In the genomic region with DNA sequence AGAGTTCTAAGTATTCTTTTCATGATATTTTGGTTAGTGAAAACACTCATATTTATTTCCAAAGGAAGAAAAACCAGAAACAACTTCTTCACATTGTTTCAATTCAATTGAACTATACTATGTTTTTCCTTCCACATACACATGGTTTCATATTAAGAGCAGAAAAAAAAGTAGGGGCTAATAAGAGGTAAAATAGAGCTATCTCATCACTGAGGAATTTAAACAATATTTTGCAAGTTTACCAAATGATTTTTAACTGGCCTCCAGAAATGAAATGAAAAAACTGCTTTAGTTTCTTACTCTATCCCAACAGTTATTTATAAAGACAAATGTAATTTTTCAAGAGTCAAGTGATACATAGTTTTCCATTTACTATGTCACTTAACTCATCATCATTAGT, we compare ENCODE assay signal across 17 cellular contexts.
DNase-seq lines count a peak whose midpoint lies in the region; ATAC-seq and TF ChIP-seq lines count a peak whose summit lies in the region.
"Had no signal": no experiment of that assay in that cellular context is flagged by ENCODE, and none has a peak within 500 bp of the region (broad histone marks: within the 10 kb centered on the region; RNA-seq: fewer than 3 reads in every experiment).

No MANE protein-coding gene starts in this region.

- no peak for TF ChIP-seq CTCF in astrocyte of the spinal cord (IDR thresholded peaks at IDR 0.05; ENCODE audit: low read depth, low read length)
- TF ChIP-seq CTCF in fibroblast of the aortic adventitia (IDR thresholded peaks at IDR 0.05; ENCODE audit: insufficient read depth, low read length): no peak

- no peak overlapping the region for H3K4me3 ChIP-seq in astrocyte of the spinal cord (ENCODE audit: low read depth, low read length)
- no peak overlapping the region for H3K4me3 ChIP-seq in fibroblast of the aortic adventitia (ENCODE audit: low read depth, low read length)
- H3K4me3 ChIP-seq: SJSA1 had no signal

- DNase-seq in EL: peak; percentile 3
- DNase-seq in astrocyte of the spinal cord (ENCODE audit: low read depth, low spot score): peak; percentile 5
- DNase-seq in fibroblast of the aortic adventitia (ENCODE audit: low read depth): peak; percentile 22
- DNase-seq in activated CD8-positive, alpha-beta memory T cell treated with anti-CD3 and anti-CD28 coated beads, Interleukin-2, amount 50 U/mL, for 48 hours: no peak
- no peak for DNase-seq in HEK293T (ENCODE audit: extremely low spot score)
- no peak for DNase-seq in AG08395 (ENCODE audit: low spot score)
- DNase-seq: ACHN, DMS53, H7, HFFc6, NCI-H1694 treated with DMSO at 0.1 percent for 48 hours, NCI-H2081 treated with DMSO at 0.1 percent for 48 hours, NCI-H2171 treated with DMSO at 0.1 percent for 48 hours, NCI-H446 had no signal

- in situ Hi-C loops in astrocyte of the spinal cord (cut with HindIII; ENCODE audit: low sequenced_read_pairs): no loop called here

- POLR2A ChIA-PET in HEK293T (lab: Yijun Ruan, JAX): no interaction called here

- ATAC-seq in HG03439 (IDR thresholded peaks at IDR 0.05; ENCODE audit: unreplicated experiment): no peak
- ATAC-seq: Right ventricle myocardium inferior had no signal

- CTCF ChIA-PET in HEK293T (lab: Yijun Ruan, JAX): no interaction called here

TF ChIP-seq in HEK293T, 16 proteins besides CTCF, POLR2A, EP300 and RAD21:
- TF ChIP-seq FOXA1 (IDR thresholded peaks at IDR 0.05): no peak
- TF ChIP-seq ELF4 (IDR thresholded peaks at IDR 0.05): no peak
- TF ChIP-seq FOXK2 (IDR thresholded peaks at IDR 0.05): no peak
- no peak for TF ChIP-seq TARDBP (IDR thresholded peaks at IDR 0.05)
- no peak for TF ChIP-seq SP1 (IDR thresholded peaks at IDR 0.05)
- TF ChIP-seq HDGF (IDR thresholded peaks at IDR 0.05; ENCODE audit: borderline replicate concordance): no peak
- TF ChIP-seq, protein P1, sequence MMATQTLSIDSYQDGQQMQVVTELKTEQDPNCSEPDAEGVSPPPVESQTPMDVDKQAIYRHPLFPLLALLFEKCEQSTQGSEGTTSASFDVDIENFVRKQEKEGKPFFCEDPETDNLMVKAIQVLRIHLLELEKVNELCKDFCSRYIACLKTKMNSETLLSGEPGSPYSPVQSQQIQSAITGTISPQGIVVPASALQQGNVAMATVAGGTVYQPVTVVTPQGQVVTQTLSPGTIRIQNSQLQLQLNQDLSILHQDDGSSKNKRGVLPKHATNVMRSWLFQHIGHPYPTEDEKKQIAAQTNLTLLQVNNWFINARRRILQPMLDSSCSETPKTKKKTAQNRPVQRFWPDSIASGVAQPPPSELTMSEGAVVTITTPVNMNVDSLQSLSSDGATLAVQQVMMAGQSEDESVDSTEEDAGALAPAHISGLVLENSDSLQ (IDR thresholded peaks at IDR 0.05): no peak
- TF ChIP-seq FOXM1 (IDR thresholded peaks at IDR 0.05; ENCODE audit: borderline replicate concordance): no peak
- TF ChIP-seq SUZ12 (IDR thresholded peaks at IDR 0.05): no peak
- TF ChIP-seq NFRKB (IDR thresholded peaks at IDR 0.05): no peak
- no peak for TF ChIP-seq LEF1 (IDR thresholded peaks at IDR 0.05; ENCODE audit: borderline replicate concordance)
- TF ChIP-seq L3MBTL2 (conservative IDR thresholded peaks at IDR 0.05): no peak
- TF ChIP-seq ZNF384 (IDR thresholded peaks at IDR 0.05): no peak
- no peak for TF ChIP-seq BHLHE40 (IDR thresholded peaks at IDR 0.05; ENCODE audit: borderline replicate concordance)
- TF ChIP-seq ARNT (IDR thresholded peaks at IDR 0.05): no peak
- TF ChIP-seq CTBP1 (IDR thresholded peaks at IDR 0.05; ENCODE audit: borderline replicate concordance): no peak
TF ChIP-seq in HEK293T: peak in this region for 0.

Comparison
In these comparisons a context has a peak if more than half of its experiments do, and no peak if none do; other contexts are left out.
1. DNase-seq: peak in EL (single experiment), astrocyte of the spinal cord (single experiment) and fibroblast of the aortic adventitia (single experiment); none in activated CD8-positive, alpha-beta memory T cell treated with anti-CD3 and anti-CD28 coated beads, Interleukin-2, amount 50 U/mL, for 48 hours (single experiment), HEK293T (single experiment) and AG08395 (single experiment).